In the genomic region with DNA sequence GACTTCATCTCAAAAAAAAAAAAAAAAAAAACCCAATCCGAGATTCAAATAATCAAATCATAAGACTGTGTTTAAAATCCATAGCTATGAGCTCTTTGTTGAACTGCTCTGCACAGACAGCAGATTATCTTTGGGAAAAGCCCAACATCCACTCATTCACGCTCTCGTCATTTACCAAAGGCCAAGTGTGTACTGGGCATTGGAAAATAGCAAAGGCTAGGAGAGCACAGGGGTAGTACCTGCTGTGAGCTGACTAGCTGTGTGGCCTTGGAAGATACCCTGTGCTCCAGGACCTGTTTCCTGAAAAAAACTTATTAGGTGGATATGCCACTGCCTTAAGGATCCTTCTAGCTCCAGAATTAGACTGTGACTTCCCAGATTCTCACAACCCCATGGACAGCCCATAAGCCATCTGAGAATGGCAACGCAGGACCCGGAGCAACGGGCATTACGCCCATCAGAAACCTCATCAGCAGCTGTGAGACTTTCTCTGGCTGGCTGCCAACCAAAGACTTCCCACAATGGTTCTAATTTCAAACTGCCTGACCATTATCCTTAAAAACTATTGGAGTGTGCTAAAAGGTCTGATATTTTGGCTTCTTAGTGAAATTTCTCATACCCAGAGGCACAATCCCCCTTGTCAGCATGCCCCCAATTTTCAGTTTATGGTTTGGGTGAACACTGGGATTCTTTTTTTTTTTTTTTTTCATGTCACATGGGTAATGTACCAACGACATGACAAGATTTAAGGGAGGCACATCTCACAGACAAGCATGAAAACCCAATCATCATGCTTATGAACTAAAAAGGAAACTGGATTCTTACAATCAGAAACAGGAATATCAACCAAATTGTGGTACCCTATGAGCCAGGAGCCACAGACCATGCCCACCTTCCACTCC, we compare ENCODE assay signal across 8 cellular contexts. TPM values are rescaled to one million over a fixed set of nuclear protein-coding genes. Genes with fewer than 3 reads are reported as not detected.
DNase-seq lines count a peak whose midpoint lies in the region; ATAC-seq and TF ChIP-seq lines count a peak whose summit lies in the region.

No MANE protein-coding gene starts in this region.

- no peaks in the 10 kb centered on the region for H3K27me3 ChIP-seq in MG63
- H3K27me3 ChIP-seq in transverse colon = no peaks in the 10 kb centered on the region
- no peaks in the 10 kb centered on the region for H3K27me3 ChIP-seq in PC-9 (ENCODE audit: insufficient read depth, low read depth)

- peaks cover 19% of the 10 kb centered on the region for H3K36me3 ChIP-seq in MG63
- H3K36me3 ChIP-seq in transverse colon = peaks cover 0 to 11% (median 5%) of the 10 kb centered on the region in 4 donors
- H3K36me3 ChIP-seq in PC-9 (ENCODE audit: low read depth) = peaks cover 35% of the 10 kb centered on the region

- H3K4me1 ChIP-seq in transverse colon (peaks cover 6 to 40% (median 19%) of the 10 kb centered on the region in 4 donors), PC-9 (replicated peaks; ENCODE audit: insufficient read depth) (no peaks in the 10 kb centered on the region)

- in situ Hi-C loops in transverse colon (cut with MboI; ENCODE audit: low pct_ligation_motif_present in 1 of 4, low pct_unique_long_range_greater_than_20kb in 1 of 4, low sequenced_read_pairs in 3 of 4) = no loop called here

- H3K9me3 ChIP-seq in MG63 (peaks cover 28% of the 10 kb centered on the region), transverse colon (peaks cover 5 to 9% of the 10 kb centered on the region in 2 donors), PC-9 (ENCODE audit: insufficient read depth, low read depth) (peaks cover 9% of the 10 kb centered on the region)

- BruUV-seq in PC-9 (replicated peaks; lab: Mats Ljungman, UMichigan) = no TSS peak

- H3K27ac ChIP-seq in transverse colon = peak overlapping the region in 3 of 4 donors; percentile 14 to 48 (median 19)
- H3K27ac ChIP-seq in PC-9 = no peak overlapping the region

- CTCF ChIA-PET in PC-9 (lab: Charles Lee) = interaction anchor here (0.5 to 0.6 kb wide), 2 partner anchors 69 to 88 kb away, joined by 3 to 7 read pairs; no protein-coding TSS in a partner anchor

- DNase-seq in Ammon's horn (ENCODE audit: low spot score) (peak; percentile 91), MG63 (peak; percentile 68), anterior cingulate cortex (lab: John Stamatoyannopoulos, UW) (peak in 53 of 58 donors; percentile 4 to 92 (median 62)), left kidney (ENCODE audit: low read depth, low spot score) (peak; percentile 51), transverse colon (peak; percentile 63), PC-9 (no peak), GM10266 (ENCODE audit: extremely low spot score) (no peak)

- TF ChIP-seq POLR2A in transverse colon (IDR thresholded peaks at IDR 0.05) = no peak

- no peak for TF ChIP-seq CTCF in transverse colon (IDR thresholded peaks at IDR 0.05)
- no peak for TF ChIP-seq CTCF in PC-9 (conservative IDR thresholded peaks at IDR 0.05)
- no peak for TF ChIP-seq CTCF in GM10266 (IDR thresholded peaks at IDR 0.05; ENCODE audit: control insufficient read depth, insufficient read depth, low read depth, missing control alignments)

- POLR2A ChIA-PET in PC-9 (lab: Charles Lee; ENCODE audit: unreplicated experiment) = no interaction called here

- H3K4me3 ChIP-seq in MG63 = no peak overlapping the region
- H3K4me3 ChIP-seq in transverse colon = no peak overlapping the region
- no peak overlapping the region for H3K4me3 ChIP-seq in PC-9

- H3K79me2 ChIP-seq in PC-9 (ENCODE audit: low read depth) = peaks cover 98% of the 10 kb centered on the region

- TF ChIP-seq EP300 in transverse colon (IDR thresholded peaks at IDR 0.05; ENCODE audit: low read depth) = no peak

- H3K9me2 ChIP-seq in PC-9 (ENCODE audit: insufficient read depth) = no peaks in the 10 kb centered on the region

- H3K4me2 ChIP-seq in PC-9 = no peak overlapping the region

- no peak for ATAC-seq in GM19397 (IDR thresholded peaks at IDR 0.05; ENCODE audit: unreplicated experiment)

- WGBS in transverse colon (ENCODE audit: low coverage in 1 of 2), 2 donors = 28 to 41% methylated on average over 2 to 8 of the region's 8 CpGs

- H2AFZ ChIP-seq in PC-9 = no peak overlapping the region

- peaks cover 8% of the 10 kb centered on the region for H4K20me1 ChIP-seq in PC-9 (ENCODE audit: insufficient read depth)

- intact Hi-C loops in transverse colon (cut with DNase I; ENCODE audit: low total_unique reads) = no loop called here
- intact Hi-C loops in PC-9 (cut with micrococcal nuclease; ENCODE audit: unreplicated experiment) = no loop called here

- peaks cover 12% of the 10 kb centered on the region; the same call in 1 of the 2 replicates for H3F3A ChIP-seq in PC-9 (ENCODE audit: insufficient read depth, low read depth)

RNA-seq across cellular contexts. Expression of a gene that starts 16.8 kb away (rescaled TPM):
- total RNA-seq in MG63 (2014; rRNA removed; shearing (Covaris generic); ENCODE audit: low replicate concordance) = 4.8 and 5.5 TPM in 2 replicates
- total RNA-seq in transverse colon (10 to 100 TPM; 40.6 to 90.4 (median 79.6) TPM), PC-9 (2021) (68.8 and 77.7 TPM in 2 replicates)

Comparison
In these comparisons a context has a peak if more than half of its experiments do, and no peak if none do; other contexts are left out.
1. DNase-seq: peak in Ammon's horn (single experiment), MG63 (single experiment), anterior cingulate cortex (53 of 58), left kidney (single experiment) and transverse colon (single experiment); none in PC-9 (0 of 2) and GM10266 (single experiment).